ENCODE assay signal across 26 cellular contexts in the genomic region with DNA sequence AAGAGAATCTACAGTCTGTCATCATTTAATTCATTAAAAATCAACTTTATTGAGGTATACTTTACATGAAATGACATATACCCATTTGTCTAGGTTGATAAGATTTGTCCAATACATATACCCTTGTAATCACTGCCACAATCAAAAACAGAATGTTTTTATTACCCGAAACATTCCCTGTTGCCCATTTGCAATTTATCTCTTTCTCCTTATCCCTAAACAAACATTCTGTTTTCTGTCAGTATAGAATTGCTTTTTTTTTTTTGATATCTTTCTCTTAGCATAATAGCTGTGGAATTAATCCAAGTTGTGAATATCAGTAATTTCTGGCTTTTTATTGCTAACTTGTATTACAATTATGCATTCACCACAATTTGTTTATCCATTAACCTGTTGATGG. TPM values are rescaled to one million over a fixed set of nuclear protein-coding genes. Genes with fewer than 3 reads are reported as not detected.
DNase-seq lines count a peak whose midpoint lies in the region; ATAC-seq and TF ChIP-seq lines count a peak whose summit lies in the region.
"Had no signal": no experiment of that assay in that cellular context is flagged by ENCODE, and none has a peak within 500 bp of the region (broad histone marks: within the 10 kb centered on the region; RNA-seq: fewer than 3 reads in every experiment).

No MANE protein-coding gene starts in this region.

- peaks cover 3% of the 10 kb centered on the region for H3K36me3 ChIP-seq in OCI-LY3 (replicated peaks; ENCODE audit: low read depth, low read length)
- H3K36me3 ChIP-seq in SK-N-SH (replicated peaks in 1 of 2; ENCODE audit: control insufficient read depth in 1 of 2, insufficient read depth in 2 of 2, low read length in 1 of 2): no peaks in the 10 kb centered on the region
- H3K36me3 ChIP-seq: BE2C, BLaER1 had no signal

- H3K4me3 ChIP-seq in OCI-LY3 (ENCODE audit: low read length): no peak overlapping the region
- no peak overlapping the region for H3K4me3 ChIP-seq in SK-N-SH (ENCODE audit: low read depth in 2 of 2, low read length in 1 of 2)
- H3K4me3 ChIP-seq: BLaER1, GM12878 had no signal

- DNase-seq in SK-N-SH (peak; percentile 19), mesothelial cell of epicardium (ENCODE audit: low spot score in 2 of 2, unreplicated experiment in 2 of 2) (no peak), glutamatergic neuron (no peak), SIG-M5 treated with dmso at 0.1 percent for 504 hours (lab: John Stamatoyannopoulos, UW; ENCODE audit: unreplicated experiment) (no peak)
- DNase-seq: 8988T; ACHN; BE2C; C1 segment of cervical spinal cord; CD4-positive, alpha-beta memory T cell; CD4-positive, CD25-positive, alpha-beta regulatory T cell; CD8-positive, alpha-beta memory T cell; COR-L47; DMS53; DMS79; DND-41; EL; GDM1 had no signal

- H3K4me2 ChIP-seq in OCI-LY3 (ENCODE audit: low read length): no peak overlapping the region
- H3K4me2 ChIP-seq in SK-N-SH: no peak overlapping the region
- H3K4me2 ChIP-seq: BLaER1 had no signal

- 51% methylated on average over 1 of the region's 1 CpG for WGBS in SK-N-SH (ENCODE audit: low lambda C conversion rate)

- TF ChIP-seq CTCF in OCI-LY3 (IDR thresholded peaks at IDR 0.05; ENCODE audit: low read depth, low read length) (no peak), SK-N-SH (IDR thresholded peaks at IDR 0.05) (no peak), mesothelial cell of epicardium (IDR thresholded peaks at IDR 0.05; ENCODE audit: unreplicated experiment) (no peak), glutamatergic neuron (IDR thresholded peaks at IDR 0.05; ENCODE audit: partially characterized antibody, unreplicated experiment) (no peak)

- peaks cover 26% of the 10 kb centered on the region for H3K79me2 ChIP-seq in OCI-LY3 (ENCODE audit: low read length)
- H3K79me2 ChIP-seq in SK-N-SH (ENCODE audit: insufficient read depth): no peaks in the 10 kb centered on the region

- CTCF ChIA-PET in SK-N-SH (lab: Yijun Ruan, JAX): no interaction called here

- H3K9me3 ChIP-seq in OCI-LY3 (ENCODE audit: insufficient read depth, low read length) (no peaks in the 10 kb centered on the region), SK-N-SH (no peaks in the 10 kb centered on the region)
- H3K9me3 ChIP-seq: BE2C, BLaER1 had no signal

- H3F3A ChIP-seq in SK-N-SH (replicated peaks; ENCODE audit: insufficient read depth): peaks cover 3% of the 10 kb centered on the region

- H2AFZ ChIP-seq in OCI-LY3 (ENCODE audit: low read depth, low read length): no peak overlapping the region
- no peak overlapping the region for H2AFZ ChIP-seq in SK-N-SH (ENCODE audit: low read depth)

- H3K36me3 Mint-ChIP-seq in mesothelial cell of epicardium (no peaks in the 10 kb centered on the region), glutamatergic neuron (ENCODE audit: unreplicated experiment) (no peaks in the 10 kb centered on the region)
- H3K36me3 Mint-ChIP-seq: CD14-positive monocyte; CD4-positive, alpha-beta memory T cell; CD4-positive, CD25-positive, alpha-beta regulatory T cell; CD8-positive, alpha-beta memory T cell had no signal

- no peaks in the 10 kb centered on the region for H3K9me2 ChIP-seq in SK-N-SH

- H3K4me3 Mint-ChIP-seq in mesothelial cell of epicardium (no peak overlapping the region), glutamatergic neuron (ENCODE audit: unreplicated experiment) (no peak overlapping the region)
- H3K4me3 Mint-ChIP-seq: CD14-positive monocyte; CD4-positive, alpha-beta memory T cell; CD4-positive, CD25-positive, alpha-beta regulatory T cell; CD8-positive, alpha-beta memory T cell had no signal

- no peak for TF ChIP-seq RAD21 in SK-N-SH (IDR thresholded peaks at IDR 0.05; ENCODE audit: low read length)

- H3K27me3 ChIP-seq in OCI-LY3 (ENCODE audit: low read depth, low read length) (no peaks in the 10 kb centered on the region), SK-N-SH (ENCODE audit: insufficient read depth) (no peaks in the 10 kb centered on the region)
- H3K27me3 ChIP-seq: BE2C, BLaER1 had no signal

- H3K4me1 Mint-ChIP-seq in mesothelial cell of epicardium (peaks cover 48% of the 10 kb centered on the region), glutamatergic neuron (ENCODE audit: low read depth, unreplicated experiment) (peaks cover 24% of the 10 kb centered on the region)
- H3K4me1 Mint-ChIP-seq: CD14-positive monocyte; CD4-positive, alpha-beta memory T cell; CD8-positive, alpha-beta memory T cell had no signal

- H3K27ac ChIP-seq in OCI-LY3 (ENCODE audit: low read length) (peak overlapping the region; percentile 97), SK-N-SH (ENCODE audit: low read depth in 2 of 2, low read length in 1 of 2) (no peak overlapping the region)
- H3K27ac ChIP-seq: BLaER1 had no signal

- no peaks in the 10 kb centered on the region for H3K9me3 Mint-ChIP-seq in mesothelial cell of epicardium
- peaks cover 9% of the 10 kb centered on the region for H3K9me3 Mint-ChIP-seq in glutamatergic neuron (ENCODE audit: unreplicated experiment)

- H3K9ac ChIP-seq in OCI-LY3 (ENCODE audit: low read length) (no peak overlapping the region), SK-N-SH (no peak overlapping the region)
- H3K9ac ChIP-seq: BLaER1 had no signal

- no peaks in the 10 kb centered on the region for H4K20me1 ChIP-seq in OCI-LY3 (ENCODE audit: insufficient read depth, low read length)
- no peaks in the 10 kb centered on the region for H4K20me1 ChIP-seq in SK-N-SH (ENCODE audit: insufficient read depth)
- H4K20me1 ChIP-seq: BLaER1 had no signal

- POLR2A ChIA-PET in SK-N-SH (lab: Yijun Ruan, JAX): no interaction called here

- TF ChIP-seq EP300 in SK-N-SH (IDR thresholded peaks at IDR 0.05; ENCODE audit: borderline replicate concordance in 1 of 2, low read depth in 1 of 2, low read length in 1 of 2): peak in 1 of 2 experiments; percentile 73; a peak in 2 of 4 replicates

- H3K27ac Mint-ChIP-seq in mesothelial cell of epicardium (peak overlapping the region; percentile 58), glutamatergic neuron (ENCODE audit: unreplicated experiment) (no peak overlapping the region)
- H3K27ac Mint-ChIP-seq: CD4-positive, alpha-beta memory T cell; CD4-positive, CD25-positive, alpha-beta regulatory T cell; CD8-positive, alpha-beta memory T cell had no signal

- no peaks in the 10 kb centered on the region for H3K27me3 Mint-ChIP-seq in mesothelial cell of epicardium (ENCODE audit: low read depth)
- H3K27me3 Mint-ChIP-seq in glutamatergic neuron (ENCODE audit: unreplicated experiment): no peaks in the 10 kb centered on the region
- H3K27me3 Mint-ChIP-seq: CD4-positive, alpha-beta memory T cell; CD4-positive, CD25-positive, alpha-beta regulatory T cell had no signal

- ATAC-seq in HG02763 (IDR thresholded peaks at IDR 0.05; ENCODE audit: unreplicated experiment): no peak
- no peak for ATAC-seq in HG02938 (IDR thresholded peaks at IDR 0.05; ENCODE audit: unreplicated experiment)
- ATAC-seq: GM12878 had no signal

- H3K4me1 ChIP-seq in OCI-LY3 (ENCODE audit: low read length) (peaks cover 92% of the 10 kb centered on the region), SK-N-SH (ENCODE audit: control insufficient read depth in 1 of 2, insufficient read depth in 2 of 2, low read depth in 1 of 2, low read length in 1 of 2) (peaks cover 0 to 3% of the 10 kb centered on the region in 2 experiments; a peak in 3 of 4 replicates)
- H3K4me1 ChIP-seq: BE2C, BLaER1 had no signal

TF ChIP-seq in SK-N-SH, 30 proteins besides CTCF, POLR2A, EP300 and RAD21:
- TF ChIP-seq MXI1 (IDR thresholded peaks at IDR 0.05; ENCODE audit: low read depth, low read length) (no peak), RXRA (IDR thresholded peaks at IDR 0.05; ENCODE audit: borderline replicate concordance, low read depth) (no peak), RCOR1 (IDR thresholded peaks at IDR 0.05; ENCODE audit: low read length) (0 out of 2 replicates have a peak, but pooled peaks have one; percentile 25), TCF12 (IDR thresholded peaks at IDR 0.05) (peak; percentile 33; the same call in 1 of the 2 replicates), GATA2 (CRISPR knock-in tag; IDR thresholded peaks at IDR 0.05) (peak; percentile 82)
- TF ChIP-seq, protein P1, sequence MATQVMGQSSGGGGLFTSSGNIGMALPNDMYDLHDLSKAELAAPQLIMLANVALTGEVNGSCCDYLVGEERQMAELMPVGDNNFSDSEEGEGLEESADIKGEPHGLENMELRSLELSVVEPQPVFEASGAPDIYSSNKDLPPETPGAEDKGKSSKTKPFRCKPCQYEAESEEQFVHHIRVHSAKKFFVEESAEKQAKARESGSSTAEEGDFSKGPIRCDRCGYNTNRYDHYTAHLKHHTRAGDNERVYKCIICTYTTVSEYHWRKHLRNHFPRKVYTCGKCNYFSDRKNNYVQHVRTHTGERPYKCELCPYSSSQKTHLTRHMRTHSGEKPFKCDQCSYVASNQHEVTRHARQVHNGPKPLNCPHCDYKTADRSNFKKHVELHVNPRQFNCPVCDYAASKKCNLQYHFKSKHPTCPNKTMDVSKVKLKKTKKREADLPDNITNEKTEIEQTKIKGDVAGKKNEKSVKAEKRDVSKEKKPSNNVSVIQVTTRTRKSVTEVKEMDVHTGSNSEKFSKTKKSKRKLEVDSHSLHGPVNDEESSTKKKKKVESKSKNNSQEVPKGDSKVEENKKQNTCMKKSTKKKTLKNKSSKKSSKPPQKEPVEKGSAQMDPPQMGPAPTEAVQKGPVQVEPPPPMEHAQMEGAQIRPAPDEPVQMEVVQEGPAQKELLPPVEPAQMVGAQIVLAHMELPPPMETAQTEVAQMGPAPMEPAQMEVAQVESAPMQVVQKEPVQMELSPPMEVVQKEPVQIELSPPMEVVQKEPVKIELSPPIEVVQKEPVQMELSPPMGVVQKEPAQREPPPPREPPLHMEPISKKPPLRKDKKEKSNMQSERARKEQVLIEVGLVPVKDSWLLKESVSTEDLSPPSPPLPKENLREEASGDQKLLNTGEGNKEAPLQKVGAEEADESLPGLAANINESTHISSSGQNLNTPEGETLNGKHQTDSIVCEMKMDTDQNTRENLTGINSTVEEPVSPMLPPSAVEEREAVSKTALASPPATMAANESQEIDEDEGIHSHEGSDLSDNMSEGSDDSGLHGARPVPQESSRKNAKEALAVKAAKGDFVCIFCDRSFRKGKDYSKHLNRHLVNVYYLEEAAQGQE (IDR thresholded peaks at IDR 0.05; ENCODE audit: low read depth, low read length): no peak

RNA-seq across cellular contexts. Expression of a gene that starts 4.3 kb away (rescaled TPM):
- 0.02 TPM in 1 of 2 replicates, not detected in the other for polyA plus RNA-seq in SK-N-SH (2012; rRNA removed)
- polyA plus RNA-seq in SK-N-SH (2012; cell fraction: cytosol; rRNA removed): 0.01 TPM in 1 of 2 replicates, not detected in the other
- polyA plus RNA-seq in SK-N-SH (2012; cell fraction: nucleus; rRNA removed): not detected in 2 replicates
- total RNA-seq in mesothelial cell of epicardium: 15.4 to 17.2 TPM (median 17.1 TPM) in 3 replicates
- total RNA-seq in glutamatergic neuron (ENCODE audit: unreplicated experiment): 23.2 TPM
- total RNA-seq: CD4-positive, alpha-beta memory T cell; CD4-positive, CD25-positive, alpha-beta regulatory T cell; CD8-positive, alpha-beta memory T cell; Daoy; G401; GM12878 had no signal
- polyA plus RNA-seq: AG04450; CD14-positive monocyte; CD4-positive, alpha-beta memory T cell; CD4-positive, CD25-positive, alpha-beta regulatory T cell; CD8-positive, alpha-beta memory T cell; GM12878 had no signal
